1 cellular context compared by ENCODE assay signal in genomic region chr11:46391186-46391577, GRCh38.
TF ChIP-seq lines count a peak whose summit lies in the region.

No MANE protein-coding gene starts in this region.

TF ChIP-seq in K562, 482 proteins besides CTCF, POLR2A, EP300 and RAD21:
- TF ChIP-seq, protein P1, sequence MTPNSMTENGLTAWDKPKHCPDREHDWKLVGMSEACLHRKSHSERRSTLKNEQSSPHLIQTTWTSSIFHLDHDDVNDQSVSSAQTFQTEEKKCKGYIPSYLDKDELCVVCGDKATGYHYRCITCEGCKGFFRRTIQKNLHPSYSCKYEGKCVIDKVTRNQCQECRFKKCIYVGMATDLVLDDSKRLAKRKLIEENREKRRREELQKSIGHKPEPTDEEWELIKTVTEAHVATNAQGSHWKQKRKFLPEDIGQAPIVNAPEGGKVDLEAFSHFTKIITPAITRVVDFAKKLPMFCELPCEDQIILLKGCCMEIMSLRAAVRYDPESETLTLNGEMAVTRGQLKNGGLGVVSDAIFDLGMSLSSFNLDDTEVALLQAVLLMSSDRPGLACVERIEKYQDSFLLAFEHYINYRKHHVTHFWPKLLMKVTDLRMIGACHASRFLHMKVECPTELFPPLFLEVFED (CRISPR knock-in tag; conservative IDR thresholded peaks at IDR 0.05) = no peak
- peak; percentile 38; the same call in 1 of the 2 replicates for TF ChIP-seq EGR1 (conservative IDR thresholded peaks at IDR 0.05)
- TF ChIP-seq NCOA6 (IDR thresholded peaks at IDR 0.05) = peak; percentile 43; the same call in 1 of the 2 replicates
- no peak for TF ChIP-seq RHOXF2B (CRISPR knock-in tag; conservative IDR thresholded peaks at IDR 0.05)
- TF ChIP-seq PHF8 (IDR thresholded peaks at IDR 0.05; ENCODE audit: borderline replicate concordance, low read length) = peak; percentile 6; the same call in 1 of the 2 replicates
